9 cellular contexts compared by ENCODE assay signal in the genomic region with DNA sequence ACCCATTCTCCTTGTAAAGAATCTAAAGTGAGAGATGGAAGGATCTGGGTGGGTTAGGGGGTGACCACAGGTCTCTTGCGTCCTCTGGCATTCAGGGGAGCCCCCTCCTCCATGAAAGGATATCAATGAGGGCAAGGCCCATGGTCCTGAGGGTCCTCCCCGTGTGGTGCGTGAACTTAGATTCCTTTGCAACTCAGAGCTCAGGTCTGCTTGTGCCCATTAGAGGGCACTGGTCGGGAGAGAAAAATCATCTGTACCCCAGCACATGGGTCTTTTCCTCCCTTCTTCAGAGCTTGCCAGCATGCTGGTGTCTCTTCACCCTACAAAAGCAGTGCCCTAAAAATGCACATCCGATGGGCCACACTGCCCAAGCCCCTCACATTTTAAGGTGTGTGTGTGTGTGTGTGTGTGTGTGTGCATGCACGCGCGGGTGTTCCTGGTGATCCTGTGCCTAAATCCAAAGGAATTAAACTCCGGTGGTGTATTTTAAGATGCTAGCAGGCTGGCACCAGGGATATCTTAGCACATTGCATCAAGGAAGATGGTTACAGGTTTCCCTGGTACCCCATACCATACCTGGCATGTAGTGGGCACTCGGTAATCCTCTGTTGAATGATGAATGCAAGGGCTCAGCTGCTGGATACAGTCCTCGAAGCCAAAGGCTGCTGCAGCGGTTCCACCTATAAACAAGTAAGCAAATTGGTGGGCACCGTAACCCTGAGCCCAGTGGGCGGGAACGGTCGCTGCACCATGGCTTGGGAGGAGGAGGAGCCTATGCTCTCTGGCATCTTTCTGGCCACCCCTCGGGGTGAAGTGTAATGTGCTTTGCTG. TPM values are rescaled to one million over a fixed set of nuclear protein-coding genes. Genes with fewer than 3 reads are reported as not detected.
DNase-seq lines count a peak whose midpoint lies in the region; ATAC-seq and TF ChIP-seq lines count a peak whose summit lies in the region.
"Had no signal": no experiment of that assay in that cellular context is flagged by ENCODE, and none has a peak within 500 bp of the region (broad histone marks: within the 10 kb centered on the region; RNA-seq: fewer than 3 reads in every experiment).

No MANE protein-coding gene starts in this region.

- CTCF ChIA-PET in OCI-LY7 (lab: Charles Lee; ENCODE audit: unreplicated experiment), result no interaction called here

- H3K4me1 ChIP-seq in OCI-LY7 (ENCODE audit: insufficient read depth, low read length, poor library complexity, severe bottlenecking), result no peaks in the 10 kb centered on the region
- H3K4me1 ChIP-seq in fibroblast of lung (ENCODE audit: control insufficient read depth, extremely low read depth, insufficient read depth, low read length), result peaks cover 30% of the 10 kb centered on the region

- H4K20me1 ChIP-seq in OCI-LY7 (ENCODE audit: insufficient read depth, low read length) (no peaks in the 10 kb centered on the region), fibroblast of lung (ENCODE audit: control insufficient read depth, extremely low read depth, insufficient read depth, low read length) (no peaks in the 10 kb centered on the region)

- H3K4me2 ChIP-seq in OCI-LY7 (ENCODE audit: low read length), result no peak overlapping the region
- no peak overlapping the region for H3K4me2 ChIP-seq in fibroblast of lung (ENCODE audit: extremely low read depth, insufficient read depth, low read length)

- peak overlapping the region; percentile 31 for H3K27ac Mint-ChIP-seq in stimulated activated naive B cell treated with anti-CD40 and anti-IgM and Interleukin-4, amounts not matched to agents 10 μg/mL and 1 μg/mL and 100 μg/mL, for 72 hours

- POLR2A ChIA-PET in OCI-LY7 (lab: Charles Lee), result no interaction called here

- H3K27me3 ChIP-seq in fibroblast of lung (ENCODE audit: control insufficient read depth, insufficient read depth, low read length), result no peaks in the 10 kb centered on the region

- no peaks in the 10 kb centered on the region for H3K9me3 ChIP-seq in OCI-LY7 (ENCODE audit: low read length)
- no peaks in the 10 kb centered on the region for H3K9me3 ChIP-seq in fibroblast of lung (ENCODE audit: control insufficient read depth, insufficient read depth, low read depth, low read length)

- no peak for ATAC-seq in stimulated activated naive B cell treated with anti-CD40 and anti-IgM and Interleukin-4, amounts not matched to agents 10 μg/mL and 1 μg/mL and 100 μg/mL, for 72 hours (replicated peaks)
- ATAC-seq in HG03159 (IDR thresholded peaks at IDR 0.05; ENCODE audit: unreplicated experiment), result no peak

- H3K4me3 ChIP-seq in OCI-LY7 (ENCODE audit: low read depth, low read length, poor library complexity, severe bottlenecking) (no peak overlapping the region), fibroblast of lung (replicated peaks in 1 of 4; ENCODE audit: control extremely low read depth in 1 of 4, insufficient read depth in 1 of 4, low read depth in 3 of 4, low read length in 4 of 4) (no peak overlapping the region)

- H3K79me2 ChIP-seq in OCI-LY7 (ENCODE audit: insufficient read depth, low read depth, low read length) (no peaks in the 10 kb centered on the region), fibroblast of lung (ENCODE audit: control insufficient read depth, insufficient read depth, low read length) (no peaks in the 10 kb centered on the region)

- H3K27me3 Mint-ChIP-seq in stimulated activated naive B cell treated with anti-CD40 and anti-IgM and Interleukin-4, amounts not matched to agents 10 μg/mL and 1 μg/mL and 100 μg/mL, for 72 hours, result peaks cover 61 to 73% of the 10 kb centered on the region in 2 donors

- no peaks in the 10 kb centered on the region for H3K9me2 ChIP-seq in OCI-LY7 (ENCODE audit: insufficient read depth, low read length)

- no peaks in the 10 kb centered on the region for H3K36me3 Mint-ChIP-seq in stimulated activated naive B cell treated with anti-CD40 and anti-IgM and Interleukin-4, amounts not matched to agents 10 μg/mL and 1 μg/mL and 100 μg/mL, for 72 hours

- no peaks in the 10 kb centered on the region for H3K9me3 Mint-ChIP-seq in stimulated activated naive B cell treated with anti-CD40 and anti-IgM and Interleukin-4, amounts not matched to agents 10 μg/mL and 1 μg/mL and 100 μg/mL, for 72 hours

- intact Hi-C loops in OCI-LY7 (cut with micrococcal nuclease; ENCODE audit: unreplicated experiment), result no loop called here

- peaks cover 9 to 14% of the 10 kb centered on the region in 2 donors for H3K4me1 Mint-ChIP-seq in stimulated activated naive B cell treated with anti-CD40 and anti-IgM and Interleukin-4, amounts not matched to agents 10 μg/mL and 1 μg/mL and 100 μg/mL, for 72 hours

- H2AFZ ChIP-seq in OCI-LY7 (ENCODE audit: low read length), result no peak overlapping the region
- no peak overlapping the region for H2AFZ ChIP-seq in fibroblast of lung (ENCODE audit: low read length)

- BruUV-seq in OCI-LY7 (replicated peaks; lab: Mats Ljungman, UMichigan), result no TSS peak

- no peak overlapping the region for H3K9ac ChIP-seq in fibroblast of lung (ENCODE audit: insufficient read depth, low read length)

- TF ChIP-seq CTCF in OCI-LY7 (conservative IDR thresholded peaks at IDR 0.05; ENCODE audit: low read length) (peak; percentile 41), fibroblast of lung (conservative IDR thresholded peaks at IDR 0.05 in 1 of 2, IDR thresholded peaks at IDR 0.05 in 1 of 2; ENCODE audit: low read depth in 1 of 2, low read length in 2 of 2) (peak; percentile 25 to 32)

- H3K36me3 ChIP-seq in OCI-LY7 (ENCODE audit: insufficient read depth, low read length) (no peaks in the 10 kb centered on the region), fibroblast of lung (ENCODE audit: control insufficient read depth, insufficient read depth, low read length) (no peaks in the 10 kb centered on the region)

- H3K4me3 Mint-ChIP-seq in stimulated activated naive B cell treated with anti-CD40 and anti-IgM and Interleukin-4, amounts not matched to agents 10 μg/mL and 1 μg/mL and 100 μg/mL, for 72 hours, result no peak overlapping the region

- H3K27ac ChIP-seq in OCI-LY7 (ENCODE audit: low read depth, low read length, poor library complexity, severe bottlenecking) (no peak overlapping the region), fibroblast of lung (ENCODE audit: insufficient read depth, low read length) (no peak overlapping the region)

- peak; percentile 15 for DNase-seq in DMS53 (lab: John Stamatoyannopoulos, UW)
- DNase-seq in DMS53 treated with DMSO at 0.1 percent for 48 hours (lab: John Stamatoyannopoulos, UW; ENCODE audit: unreplicated experiment), result no peak
- DNase-seq in OCI-LY7 (ENCODE audit: low spot score), result no peak
- DNase-seq in fibroblast of lung (ENCODE audit: low read depth in 2 of 2), result no peak
- no peak for DNase-seq in stimulated activated naive B cell treated with anti-CD40 and anti-IgM and Interleukin-4, amounts not matched to agents 10 μg/mL and 1 μg/mL and 100 μg/mL, for 72 hours
- DNase-seq in NCI-H748 (lab: John Stamatoyannopoulos, UW; ENCODE audit: unreplicated experiment), result no peak
- no peak for DNase-seq in NCI-H510A treated with DMSO at 0.1 percent for 48 hours (lab: John Stamatoyannopoulos, UW)
- DNase-seq: NCI-H1436 treated with DMSO at 0.1 percent for 48 hours had no signal

RNA-seq across cellular contexts. Expression of a gene that starts 4.7 kb away (rescaled TPM):
- not detected in 2 replicates for total RNA-seq in OCI-LY7 (2014; rRNA removed; shearing (Covaris generic))
- total RNA-seq in OCI-LY7 (2022) (not detected in 2 replicates), fibroblast of lung (32.4 and 45.2 TPM in 2 replicates)
- polyA plus RNA-seq in fibroblast of lung, result 15.0 and 15.7 TPM in 2 replicates
- polyA plus RNA-seq in fibroblast of lung (2012), result 25.1 and 27.7 TPM in 2 replicates
- polyA minus RNA-seq in fibroblast of lung (ENCODE audit: low replicate concordance), result 24.6 and 29.0 TPM in 2 replicates

RNA-seq across cellular contexts. Expression of a gene that starts 19.1 kb away (rescaled TPM):
- total RNA-seq in OCI-LY7 (2014; rRNA removed; shearing (Covaris generic)), result 36.3 and 37.2 TPM in 2 replicates
- total RNA-seq in OCI-LY7 (2022) (51.7 and 60.5 TPM in 2 replicates), fibroblast of lung (36.2 and 46.6 TPM in 2 replicates)
- polyA plus RNA-seq in fibroblast of lung, result 39.9 and 61.7 TPM in 2 replicates
- polyA plus RNA-seq in fibroblast of lung (2012), result 39.8 and 57.6 TPM in 2 replicates
- 50.1 and 68.5 TPM in 2 replicates for polyA minus RNA-seq in fibroblast of lung (ENCODE audit: low replicate concordance)

RNA-seq across cellular contexts. Expression of a gene that starts 45.9 kb away (rescaled TPM):
- 8.4 and 13.9 TPM in 2 replicates for total RNA-seq in OCI-LY7 (2014; rRNA removed; shearing (Covaris generic))
- total RNA-seq in OCI-LY7 (2022), result 31.4 and 35.1 TPM in 2 replicates
- 14.9 and 15.9 TPM in 2 replicates for total RNA-seq in fibroblast of lung
- 3.6 and 3.9 TPM in 2 replicates for polyA plus RNA-seq in fibroblast of lung
- 5.8 and 6.7 TPM in 2 replicates for polyA plus RNA-seq in fibroblast of lung (2012)
- polyA minus RNA-seq in fibroblast of lung (ENCODE audit: low replicate concordance), result 4.4 and 23.5 TPM in 2 replicates

RNA-seq across cellular contexts. Expression of a gene that starts 49.0 kb away (rescaled TPM):
- 0.88 TPM in 1 of 2 replicates, not detected in the other for total RNA-seq in OCI-LY7 (2014; rRNA removed; shearing (Covaris generic))
- total RNA-seq in OCI-LY7 (2022), result 1.3 and 1.7 TPM in 2 replicates
- 320 and 387 TPM in 2 replicates for total RNA-seq in fibroblast of lung
- polyA plus RNA-seq in fibroblast of lung, result 93.2 and 128 TPM in 2 replicates
- 160 and 278 TPM in 2 replicates for polyA plus RNA-seq in fibroblast of lung (2012)
- 166 and 363 TPM in 2 replicates for polyA minus RNA-seq in fibroblast of lung (ENCODE audit: low replicate concordance)

Comparison
In these comparisons a context has a peak if more than half of its experiments do, and no peak if none do; other contexts are left out.
1. RNA of a gene that starts 4.7 kb away (total RNA-seq): 32.4 to 45.2 TPM in fibroblast of lung; not detected in OCI-LY7; every median in the first group is over 10 times any median in the second.